ENCODE assay signal across 2 cellular contexts in genomic region chr15:31381801-31382692, GRCh38.
TF ChIP-seq lines count a peak whose summit lies in the region.

No MANE protein-coding gene starts in this region.

TF ChIP-seq in A549, 52 proteins besides CTCF, POLR2A, EP300 and RAD21:
- TF ChIP-seq HOXA7 (CRISPR knock-in tag; IDR thresholded peaks at IDR 0.05) (no peak), HDAC2 (IDR thresholded peaks at IDR 0.05) (no peak), EHMT2 (IDR thresholded peaks at IDR 0.05; ENCODE audit: low read depth) (no peak), MYC (IDR thresholded peaks at IDR 0.05; ENCODE audit: borderline replicate concordance, low read length) (no peak), JUNB (IDR thresholded peaks at IDR 0.05) (no peak), HMGXB4 (CRISPR knock-in tag; IDR thresholded peaks at IDR 0.05; ENCODE audit: borderline replicate concordance) (no peak), MAX (IDR thresholded peaks at IDR 0.05) (no peak), ZNF302 (CRISPR knock-in tag; IDR thresholded peaks at IDR 0.05) (no peak), ATOH8 (CRISPR knock-in tag; IDR thresholded peaks at IDR 0.05; ENCODE audit: low read depth) (no peak), SMC3 (IDR thresholded peaks at IDR 0.05) (no peak)

TF ChIP-seq in H1, 55 proteins besides CTCF, POLR2A, EP300 and RAD21:
- no peak for TF ChIP-seq SP2 (IDR thresholded peaks at IDR 0.05; ENCODE audit: low read length)
- no peak for TF ChIP-seq KDM1A (IDR thresholded peaks at IDR 0.05; ENCODE audit: borderline replicate concordance, low read length)
- TF ChIP-seq SIX5 (IDR thresholded peaks at IDR 0.05; ENCODE audit: low read depth, low read length), result no peak
- TF ChIP-seq POLR2AphosphoS5 (IDR thresholded peaks at IDR 0.05; ENCODE audit: low read depth, low read length), result no peak
- no peak for TF ChIP-seq EZH2 (IDR thresholded peaks at IDR 0.05; ENCODE audit: low read depth, low read length, severe bottlenecking)
- no peak for TF ChIP-seq JUN (IDR thresholded peaks at IDR 0.05; ENCODE audit: low read depth, low read length)
- no peak for TF ChIP-seq TAF7 (optimal IDR thresholded peaks at IDR 0.05; ENCODE audit: borderline replicate concordance, low read depth, low read length)
- TF ChIP-seq SIN3A (conservative IDR thresholded peaks at IDR 0.05 in 1 of 2, IDR thresholded peaks at IDR 0.05 in 1 of 2; ENCODE audit: low read depth in 1 of 2, low read length in 2 of 2), result no peak
- TF ChIP-seq KDM4A (IDR thresholded peaks at IDR 0.05; ENCODE audit: low read depth, low read length, severe bottlenecking), result no peak
- TF ChIP-seq SIRT6 (IDR thresholded peaks at IDR 0.05; ENCODE audit: low read length), result no peak
- TF ChIP-seq SUZ12 (IDR thresholded peaks at IDR 0.05; ENCODE audit: low read length), result no peak
- TF ChIP-seq HDAC6 (IDR thresholded peaks at IDR 0.05; ENCODE audit: low read depth, low read length), result no peak
- no peak for TF ChIP-seq PHF8 (conservative IDR thresholded peaks at IDR 0.05; ENCODE audit: low read depth, low read length)
- no peak for TF ChIP-seq E2F6 (IDR thresholded peaks at IDR 0.05)
- no peak for TF ChIP-seq TEAD4 (IDR thresholded peaks at IDR 0.05; ENCODE audit: low read depth, low read length)
